In the genomic region with DNA sequence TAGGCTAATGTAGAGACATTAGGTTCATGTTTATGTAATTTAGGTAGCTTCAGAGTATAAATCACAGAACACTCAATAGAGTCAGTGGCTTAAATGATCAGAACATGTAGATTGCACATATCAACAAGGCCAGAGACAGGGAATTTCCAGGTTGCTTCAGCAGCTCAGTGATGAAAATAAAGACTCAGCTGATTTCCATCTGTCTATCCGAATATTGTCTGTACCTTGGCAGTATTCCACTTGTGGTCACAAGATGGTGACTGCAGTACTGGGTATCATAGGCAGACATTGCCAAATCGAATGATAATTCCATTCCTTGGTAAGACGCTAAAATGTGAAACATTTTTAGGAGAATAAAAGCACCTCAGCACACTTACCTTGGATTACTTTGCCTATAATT, we compare ENCODE assay signal across 22 cellular contexts.
"Had no signal": no experiment of that assay in that cellular context is flagged by ENCODE, and none has a peak within 500 bp of the region (broad histone marks: within the 10 kb centered on the region; RNA-seq: fewer than 3 reads in every experiment).

No MANE protein-coding gene starts in this region.

- DNase-seq: activated CD4-positive, alpha-beta memory T cell treated with anti-CD3 and anti-CD28 coated beads, Interleukin-2, amount 10 ng/mL, durations not matched to agents 7 days and 5 days; activated CD4-positive, alpha-beta T cell treated with anti-CD3 and anti-CD28 coated beads for 48 hours; activated CD4-positive, CD25-positive, alpha-beta regulatory T cell; activated CD8-positive, alpha-beta memory T cell treated with anti-CD3 and anti-CD28 coated beads, Interleukin-2, amount 10 ng/mL, durations not matched to agents 7 days and 5 days; activated naive CD4-positive, alpha-beta T cell treated with Interleukin-2 at 50 U/mL for 16 hours; brain microvascular endothelial cell; cerebellar nuclear complex; effector memory CD4-positive, alpha-beta T cell; esophagus squamous epithelium; foreskin keratinocyte; glutamatergic neuron; hippocampal formation; islet precursor cell; lower lobe of right lung; nucleus accumbens; stimulated activated CD4-positive, alpha-beta T cell treated with anti-CD3 and anti-CD28 coated beads, Interleukin-2, amount 100 ng/mL, for 24 hours; stimulated activated naive CD4-positive, alpha-beta T cell treated with Interleukin-2 at 50 U/mL for 16 hours; T-cell; T-helper 9 cell; thyroid gland had no signal

- H3K36me3 ChIP-seq: brain microvascular endothelial cell, esophagus squamous epithelium, lower lobe of right lung, thyroid gland had no signal

- H3K27me3 ChIP-seq: brain microvascular endothelial cell, esophagus squamous epithelium, foreskin keratinocyte, thyroid gland had no signal

- H3K27ac ChIP-seq: brain microvascular endothelial cell, esophagus squamous epithelium, foreskin keratinocyte, lower lobe of right lung, thyroid gland had no signal

- H3K9me3 ChIP-seq: esophagus squamous epithelium, lower lobe of right lung, thyroid gland had no signal

- FAIRE-seq: endothelial cell of umbilical vein had no signal

- ATAC-seq: activated CD8-positive, alpha-beta memory T cell treated with anti-CD3 and anti-CD28 coated beads, Interleukin-2, amount 10 ng/mL, durations not matched to agents 7 days and 5 days; activated T-helper 17 cell treated with anti-CD3 and anti-CD28 coated beads, Interleukin-2, amount 50 U/mL, for 72 hours; foreskin keratinocyte; lower lobe of right lung; T-cell had no signal

- H3K4me3 ChIP-seq: esophagus squamous epithelium, lower lobe of right lung, thyroid gland had no signal

- H3K4me1 ChIP-seq: esophagus squamous epithelium, foreskin keratinocyte, lower lobe of right lung, thyroid gland had no signal
